ENCODE assay signal across 7 cellular contexts in the genomic region with DNA sequence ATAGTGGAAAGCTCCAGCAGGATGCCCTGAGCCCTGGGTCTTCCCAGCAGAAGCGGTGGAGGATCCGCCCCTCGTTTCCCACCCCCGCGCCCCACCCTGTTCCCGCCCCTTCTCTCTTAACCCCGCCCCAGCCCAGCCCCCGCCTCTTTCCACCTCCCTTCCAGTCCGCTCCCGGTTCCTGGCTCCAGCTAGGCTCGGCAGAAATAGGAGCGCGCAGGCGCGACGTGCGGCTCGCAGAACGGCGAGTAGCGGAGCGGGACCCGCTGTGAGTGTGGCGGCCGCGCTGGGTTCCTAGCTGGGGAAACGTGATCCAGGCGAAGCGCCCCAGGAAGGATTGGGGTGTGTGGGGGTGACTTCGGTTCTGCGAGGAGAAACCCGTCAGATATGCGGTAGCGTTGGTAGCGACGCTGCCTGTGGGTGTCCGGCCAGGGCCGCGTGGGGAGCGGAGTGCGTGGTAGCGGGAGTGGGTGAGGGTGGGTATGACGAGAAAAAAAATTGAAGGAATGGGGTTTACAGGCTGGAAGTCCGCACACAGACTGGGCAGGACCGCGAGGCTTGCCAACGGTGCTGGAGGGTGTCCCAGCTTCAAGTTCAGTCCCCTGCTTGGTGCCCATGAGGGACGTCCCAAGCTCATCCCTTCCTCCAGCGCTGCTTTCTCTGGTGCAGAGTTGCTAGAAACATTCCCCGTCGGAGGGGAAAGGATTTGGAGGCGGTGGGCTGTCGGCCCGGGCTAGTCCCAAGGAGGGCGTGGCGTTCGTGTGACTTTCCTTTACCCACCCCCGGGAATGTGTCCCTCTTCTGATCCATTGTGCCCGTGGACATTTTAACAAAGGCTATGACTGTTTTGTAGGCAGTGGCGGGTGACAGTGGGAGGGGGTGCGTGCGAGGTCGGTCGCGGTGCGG. TPM values are rescaled to one million over a fixed set of nuclear protein-coding genes. Genes with fewer than 3 reads are reported as not detected.
DNase-seq lines count a peak whose midpoint lies in the region; ATAC-seq, FAIRE-seq and TF ChIP-seq lines count a peak whose summit lies in the region.

A gene (plus strand): TSS at position 234 of the 903 bp plus-strand sequence. CDS start 56,886 bp downstream, outside the sequence.

- ATAC-seq in K562 = peak; percentile 97

- H3F3A ChIP-seq in GM23248 (ENCODE audit: insufficient read depth) = peaks cover 11% of the 10 kb centered on the region

- H3K4me2 ChIP-seq in GM23248 (ENCODE audit: unreplicated experiment) (peak within 1 kb of the TSS; percentile 95), K562 (ENCODE audit: insufficient read depth, low read length) (peak within 1 kb of the TSS; percentile 86), parathyroid adenoma (ENCODE audit: low read length) (peak within 1 kb of the TSS; percentile 76)

- no peaks in the 10 kb centered on the region for H3K36me3 ChIP-seq in GM23248 (ENCODE audit: low read depth)
- H3K36me3 ChIP-seq in K562 (ENCODE audit: control insufficient read depth, insufficient read depth, low read length) = no peaks in the 10 kb centered on the region
- H3K36me3 ChIP-seq in parathyroid adenoma (ENCODE audit: control insufficient read depth, insufficient read depth, low read length) = no peaks in the 10 kb centered on the region

- CTCF ChIA-PET in K562 (lab: Yijun Ruan, JAX; ENCODE audit: low intra/inter-chr PET ratio) = no interaction called here

- 0 to 1% methylated on average over 29 to 54 of the region's 66 CpGs for WGBS in GM23248 (ENCODE audit: low coverage in 1 of 2, low lambda C conversion rate in 2 of 2, missing lambda C conversion rate in 2 of 2), 2 experiments
- WGBS in K562 (ENCODE audit: insufficient coverage, low coverage, missing lambda C conversion rate) = under 1% methylated on average over 24 of the region's 66 CpGs

- no peaks in the 10 kb centered on the region for H3K27me3 ChIP-seq in GM23248 (replicated peaks; ENCODE audit: insufficient read depth)
- no peaks in the 10 kb centered on the region; a peak in 1 of 5 replicates for H3K27me3 ChIP-seq in K562 (ENCODE audit: control insufficient read depth in 2 of 2, insufficient read depth in 2 of 2, low read length in 2 of 2)
- no peaks in the 10 kb centered on the region for H3K27me3 ChIP-seq in parathyroid adenoma (ENCODE audit: control insufficient read depth, insufficient read depth, low read length)

- H2AFZ ChIP-seq in GM23248 = peak within 1 kb of the TSS; percentile 92
- peak within 1 kb of the TSS; percentile 83 for H2AFZ ChIP-seq in K562 (ENCODE audit: low read depth, low read length)
- peak within 1 kb of the TSS; percentile 83 for H2AFZ ChIP-seq in parathyroid adenoma

- TF ChIP-seq POLR2A in K562 (conservative IDR thresholded peaks at IDR 0.05) = peak; percentile 79

- TF ChIP-seq RAD21 in K562 (CRISPR knock-in tag; conservative IDR thresholded peaks at IDR 0.05 in 1 of 2, IDR thresholded peaks at IDR 0.05 in 1 of 2) = no peak

- H3K4me3 ChIP-seq in GM23248 (peak within 1 kb of the TSS; percentile 91), K562 (peak within 1 kb of the TSS; percentile 57), parathyroid adenoma (ENCODE audit: low read depth, low read length) (peak within 1 kb of the TSS; percentile 66)

- peak within 1 kb of the TSS; percentile 89 for H3K9ac ChIP-seq in GM23248
- peak within 1 kb of the TSS; percentile 72 to 98 for H3K9ac ChIP-seq in K562 (ENCODE audit: insufficient read depth in 1 of 2, low read depth in 2 of 2, low read length in 2 of 2)
- H3K9ac ChIP-seq in parathyroid adenoma = no peak within 1 kb of the TSS

- in situ Hi-C loops in GM23248 (cut with MboI) (no loop called here), K562 (cut with MboI) (no loop called here)

- H3K27ac ChIP-seq in GM23248 (peak within 1 kb of the TSS; percentile 81), K562 (ENCODE audit: extremely low read depth, low read depth, low read length) (peak within 1 kb of the TSS; percentile 77), parathyroid adenoma (peak within 1 kb of the TSS; percentile 49)

- no peaks in the 10 kb centered on the region for H3K9me2 ChIP-seq in GM23248 (ENCODE audit: insufficient read depth)

- H3K4me1 ChIP-seq in GM23248 (ENCODE audit: insufficient read depth) (peaks cover 14% of the 10 kb centered on the region; the same call in 1 of the 2 replicates), K562 (replicated peaks in 1 of 2; ENCODE audit: control insufficient read depth in 2 of 2, insufficient read depth in 2 of 2, low read length in 2 of 2) (peaks cover 0 to 8% of the 10 kb centered on the region in 2 experiments; a peak in 3 of 5 replicates), parathyroid adenoma (no peaks in the 10 kb centered on the region)

- POLR2A ChIA-PET in K562 (lab: Yijun Ruan, JAX) = interaction anchor here (0.7 to 1.7 kb wide), 3 partner anchors 11 to 803 kb away, joined by 3 to 6 read pairs (median 3); no protein-coding TSS in a partner anchor

- no peaks in the 10 kb centered on the region for H3K9me3 ChIP-seq in GM23248 (ENCODE audit: low read depth)
- H3K9me3 ChIP-seq in K562 (replicated peaks; ENCODE audit: control insufficient read depth, insufficient read depth, low read depth, low read length) = no peaks in the 10 kb centered on the region
- H3K9me3 ChIP-seq in parathyroid adenoma (ENCODE audit: control insufficient read depth, low read length) = no peaks in the 10 kb centered on the region

- TF ChIP-seq CTCF in K562 (IDR thresholded peaks at IDR 0.05 in 2 of 3, conservative IDR thresholded peaks at IDR 0.05 in 1 of 3; ENCODE audit: insufficient read depth in 2 of 3, low read depth in 1 of 3, low read length in 3 of 3) = no peak
- no peak for TF ChIP-seq CTCF in parathyroid adenoma (IDR thresholded peaks at IDR 0.05)

- DNase-seq in GM23248 (peak; percentile 91), NCI-H2227 treated with DMSO at 0.1 percent for 48 hours (lab: John Stamatoyannopoulos, UW) (peak; percentile 85), K562 (ENCODE audit: extremely low read depth in 1 of 4, low spot score in 3 of 4) (peak; percentile 77 to 84 (median 82)), hepatic stellate cell (ENCODE audit: low spot score) (peak; percentile 66), cerebellar nuclear complex (lab: John Stamatoyannopoulos, UW) (no peak)
- DNase-seq in stimulated activated CD4-positive, alpha-beta T cell treated with anti-CD3 and anti-CD28 coated beads, Interleukin-4, amount 100 ng/mL, for 4 hours = no peak

- H4K20me1 ChIP-seq in GM23248 (ENCODE audit: insufficient read depth) = no peaks in the 10 kb centered on the region
- H4K20me1 ChIP-seq in K562 (replicated peaks; ENCODE audit: control insufficient read depth, insufficient read depth, low read length) = no peaks in the 10 kb centered on the region

- H3K9me1 ChIP-seq in K562 (ENCODE audit: control insufficient read depth, insufficient read depth, low read length) = no peaks in the 10 kb centered on the region

- intact Hi-C loops in K562 (cut with micrococcal nuclease) = no loop called here

- TF ChIP-seq EP300 in K562 (IDR thresholded peaks at IDR 0.05; ENCODE audit: low read length) = no peak

- H3K79me2 ChIP-seq in GM23248 (ENCODE audit: insufficient read depth) (peaks cover 35% of the 10 kb centered on the region), K562 (ENCODE audit: control insufficient read depth, insufficient read depth, low read length) (peaks cover 37% of the 10 kb centered on the region), parathyroid adenoma (no peaks in the 10 kb centered on the region)

- no peak for FAIRE-seq in K562 (lab: Jason Lieb, UNC)

- TSS peak; percentile 53 for BruUV-seq in K562 (replicated peaks; lab: Mats Ljungman, UMichigan)

TF ChIP-seq in K562, 482 proteins besides CTCF, POLR2A, EP300 and RAD21 (continues in another document):
- TF ChIP-seq POU5F1 (IDR thresholded peaks at IDR 0.05; ENCODE audit: borderline replicate concordance, low read depth, low read length, partially characterized antibody) (no peak), KDM4B (IDR thresholded peaks at IDR 0.05; ENCODE audit: borderline replicate concordance in 2 of 2, low read depth in 1 of 2) (no peak), RFX7 (CRISPR knock-in tag; IDR thresholded peaks at IDR 0.05) (no peak), TFAM (CRISPR knock-in tag; conservative IDR thresholded peaks at IDR 0.05) (no peak), ZNF354B (CRISPR knock-in tag; IDR thresholded peaks at IDR 0.05) (no peak), RBM39 (optimal IDR thresholded peaks at IDR 0.05; ENCODE audit: low read depth, low read length) (no peak), ELF1 (tag; IDR thresholded peaks at IDR 0.05) (0 out of 2 replicates have a peak, but pooled peaks have one; percentile 13), POLR2G (IDR thresholded peaks at IDR 0.05; ENCODE audit: low read depth, low read length) (peak; percentile 86)
- TF ChIP-seq, protein P1, sequence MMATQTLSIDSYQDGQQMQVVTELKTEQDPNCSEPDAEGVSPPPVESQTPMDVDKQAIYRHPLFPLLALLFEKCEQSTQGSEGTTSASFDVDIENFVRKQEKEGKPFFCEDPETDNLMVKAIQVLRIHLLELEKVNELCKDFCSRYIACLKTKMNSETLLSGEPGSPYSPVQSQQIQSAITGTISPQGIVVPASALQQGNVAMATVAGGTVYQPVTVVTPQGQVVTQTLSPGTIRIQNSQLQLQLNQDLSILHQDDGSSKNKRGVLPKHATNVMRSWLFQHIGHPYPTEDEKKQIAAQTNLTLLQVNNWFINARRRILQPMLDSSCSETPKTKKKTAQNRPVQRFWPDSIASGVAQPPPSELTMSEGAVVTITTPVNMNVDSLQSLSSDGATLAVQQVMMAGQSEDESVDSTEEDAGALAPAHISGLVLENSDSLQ (IDR thresholded peaks at IDR 0.05) = no peak

RNA-seq across cellular contexts. Expression of the gene that starts here (rescaled TPM):
- total RNA-seq in GM23248 (2014; rRNA removed; shearing (Covaris generic)) = 9.2 and 11.7 TPM in 2 replicates
- polyA plus RNA-seq in GM23248 (2016; fragmentation: Nextera tagmentation; extraction: Ambion mirVana) (7.3 and 7.4 TPM in 2 replicates), K562 (2011; rRNA removed) (7.2 and 11.8 TPM in 2 replicates), K562 (2014; fragmentation: Illumina TruSeq; extraction: Trizol) (5.1 and 7.1 TPM in 2 replicates), K562 (2014; fragmentation: Nextera tagmentation; extraction: Ambion mirVana) (1 to 10 TPM; 1.7 to 4.2 TPM), K562 (2014; rRNA removed) (2.8 and 3.7 TPM in 2 replicates)
- total RNA-seq in K562 (2011; cell fraction: chromatin; rRNA removed; ENCODE audit: low replicate concordance) = 5.3 and 18.1 TPM in 2 replicates
- total RNA-seq in K562 (2011; cell fraction: nucleolus; rRNA removed) = 4.3 and 6.7 TPM in 2 replicates
- 9.3 and 21.5 TPM in 2 replicates for total RNA-seq in K562 (2011; cell fraction: nucleoplasm; rRNA removed)
- total RNA-seq in K562 (2014; rRNA removed) (3.9 and 5.6 TPM in 2 replicates), K562 (2014; rRNA removed; fragmentation: Illumina TruSeq; extraction: Trizol) (5.1 and 6.9 TPM in 2 replicates), K562 (2015; rRNA removed; fragmentation: Illumina TruSeq; extraction: Trizol) (4.0 and 4.4 TPM in 2 replicates), K562 (2021) (4.2 and 4.9 TPM in 2 replicates)
- polyA plus RNA-seq in K562 (2011; cell fraction: cytosol; rRNA removed) = 7.7 and 8.0 TPM in 2 replicates
- 4.2 and 9.5 TPM in 2 replicates for polyA plus RNA-seq in K562 (2011; cell fraction: nucleus; rRNA removed)
- 2.3 and 2.8 TPM in 2 replicates for polyA plus RNA-seq in K562 (2012)
- polyA minus RNA-seq in K562 (2011; rRNA and poly(A)+ RNA removed) = 9.5 and 12.8 TPM in 2 replicates
- 4.0 and 5.6 TPM in 2 replicates for polyA minus RNA-seq in K562 (2011; cell fraction: cytosol; rRNA and poly(A)+ RNA removed)
- 6.2 and 8.6 TPM in 2 replicates for polyA minus RNA-seq in K562 (2011; cell fraction: nucleus; rRNA and poly(A)+ RNA removed)

Comparison
In these comparisons a context has a peak if more than half of its experiments do, and no peak if none do; other contexts are left out.
1. DNase-seq: peak in GM23248 (single experiment), NCI-H2227 treated with DMSO at 0.1 percent for 48 hours (single experiment), K562 (4 of 4) and hepatic stellate cell (single experiment); none in cerebellar nuclear complex (0 of 2) and stimulated activated CD4-positive, alpha-beta T cell treated with anti-CD3 and anti-CD28 coated beads, Interleukin-4, amount 100 ng/mL, for 4 hours (0 of 2).
2. Peak in every context shown above with its lines, with median percentiles within 50 percentile points of each other: H2AFZ ChIP-seq, H3K27ac ChIP-seq, H3K4me2 ChIP-seq and H3K4me3 ChIP-seq.